Comparison of ENCODE assay signal across 8 cellular contexts in the genomic region with DNA sequence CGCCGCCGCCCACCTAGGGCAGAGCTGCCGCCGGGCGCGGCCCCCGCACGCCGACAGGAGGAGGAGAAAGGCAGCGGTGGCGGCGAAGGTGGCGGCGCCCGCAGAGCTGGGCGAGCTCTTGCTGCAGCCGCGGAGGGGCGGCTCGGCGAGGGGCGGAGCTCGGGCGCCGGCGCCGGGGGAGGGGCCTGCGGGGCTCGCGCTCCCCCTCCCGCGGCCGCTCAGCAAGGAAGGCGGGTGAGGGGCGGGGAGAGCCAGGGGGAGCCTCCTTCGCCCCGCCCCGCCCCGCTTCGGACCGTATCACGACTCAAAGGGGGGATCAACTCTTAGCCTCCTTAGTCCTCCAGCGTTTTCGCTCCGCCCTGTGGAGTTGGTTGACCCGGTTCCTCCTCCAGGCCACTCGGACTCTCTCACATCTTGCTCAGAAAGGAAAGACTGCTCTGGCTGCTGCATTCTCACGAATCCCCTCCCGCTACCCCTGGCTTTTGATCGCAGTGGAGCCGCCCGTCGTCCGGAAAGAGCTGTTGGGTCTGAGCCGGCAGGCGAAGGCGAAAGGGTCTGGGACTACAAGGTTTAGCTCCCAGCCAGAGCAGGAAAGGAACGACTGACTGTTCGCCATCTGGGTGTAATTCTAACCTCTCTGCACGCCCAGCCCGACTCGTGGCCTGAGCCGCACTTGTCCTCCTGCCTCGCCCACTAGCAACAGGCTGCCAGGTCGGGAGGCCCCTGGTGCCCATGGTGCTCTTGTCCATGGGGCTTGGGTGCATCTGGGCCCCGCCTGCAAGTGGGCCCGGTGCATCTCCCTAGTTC.
A peak's percentile ranks its signal among the peaks of the same experiment; 100 is the strongest.
DNase-seq lines count a peak whose midpoint lies in the region; ATAC-seq, FAIRE-seq and TF ChIP-seq lines count a peak whose summit lies in the region.

TSS of gene ATP8A1 (minus strand) at position 120 of the 807 bp plus-strand sequence. CDS start 232 bp downstream, outside the sequence.

- ATAC-seq in GM19043 (IDR thresholded peaks at IDR 0.05; ENCODE audit: low read depth, unreplicated experiment) (peak; percentile 58), HG03354 (IDR thresholded peaks at IDR 0.05; ENCODE audit: poor library complexity, severe bottlenecking, unreplicated experiment) (peak; percentile 79)
- peak; percentile 79 for ATAC-seq in central memory CD8-positive, alpha-beta T cell (replicated peaks; ENCODE audit: extremely low read depth, poor library complexity, severe bottlenecking)

- no peak for TF ChIP-seq CTCF in AG10803 (conservative IDR thresholded peaks at IDR 0.05; ENCODE audit: low read length)

- peak within 1 kb of the TSS; percentile 68 for H3K4me3 ChIP-seq in AG10803 (ENCODE audit: low read length)

- peak within 1 kb of the TSS; percentile 97 for H3K4me3 Mint-ChIP-seq in central memory CD8-positive, alpha-beta T cell

- H3K9me3 Mint-ChIP-seq in central memory CD8-positive, alpha-beta T cell: peaks cover 9% of the 10 kb centered on the region

- peak within 1 kb of the TSS; percentile 96 for H3K27ac Mint-ChIP-seq in central memory CD8-positive, alpha-beta T cell (ENCODE audit: low read depth)

- peaks cover 16% of the 10 kb centered on the region for H3K36me3 Mint-ChIP-seq in central memory CD8-positive, alpha-beta T cell (ENCODE audit: insufficient read depth)

- no peaks in the 10 kb centered on the region for H3K27me3 Mint-ChIP-seq in central memory CD8-positive, alpha-beta T cell

- FAIRE-seq in islet of Langerhans (lab: Jason Lieb, UNC): peak; percentile 9

- DNase-seq in AG10803 (ENCODE audit: low read depth) (peak; percentile 79), NCI-H446 (lab: John Stamatoyannopoulos, UW) (peak; percentile 77 to 91)
- peak; percentile 81 for DNase-seq in activated CD4-positive, CD25-positive, alpha-beta regulatory T cell treated with anti-CD3 and anti-CD28 coated beads, Interleukin-2, amount 50 U/mL, for 16 hours (ENCODE audit: low read depth, low spot score)
- peak; percentile 84 to 91 for DNase-seq in central memory CD8-positive, alpha-beta T cell (ENCODE audit: low spot score in 2 of 2)
- peak; percentile 79 to 89 for DNase-seq in stimulated activated CD4-positive, alpha-beta T cell treated with anti-CD3 and anti-CD28 coated beads, Interleukin-12 subunit alpha, Interleukin-12 subunit beta, amount 100 ng/mL, for 24 hours (ENCODE audit: low read depth in 2 of 2)

- H3K4me1 Mint-ChIP-seq in central memory CD8-positive, alpha-beta T cell: peaks cover 50% of the 10 kb centered on the region

Comparison
In these comparisons a context has a peak if more than half of its experiments do, and no peak if none do; other contexts are left out.
1. Peak in every context shown above with its lines: DNase-seq, ATAC-seq and H3K4me3 ChIP-seq.